Comparison of ENCODE assay signal across 10 cellular contexts in genomic region chr6:14713008-14713452, GRCh38.
A peak's percentile ranks its signal among the peaks of the same experiment; 100 is the strongest.
DNase-seq lines count a peak whose midpoint lies in the region; ATAC-seq and TF ChIP-seq lines count a peak whose summit lies in the region.
"Had no signal": no experiment of that assay in that cellular context is flagged by ENCODE, and none has a peak within 500 bp of the region (broad histone marks: within the 10 kb centered on the region; RNA-seq: fewer than 3 reads in every experiment).

No MANE protein-coding gene starts in this region.

- ATAC-seq in HG02678 (IDR thresholded peaks at IDR 0.05; ENCODE audit: unreplicated experiment), result no peak
- no peak for ATAC-seq in HG03135 (IDR thresholded peaks at IDR 0.05; ENCODE audit: unreplicated experiment)
- ATAC-seq in HG02759 (IDR thresholded peaks at IDR 0.05; ENCODE audit: unreplicated experiment), result no peak
- ATAC-seq: activated CD8-positive, alpha-beta memory T cell treated with anti-CD3 and anti-CD28 coated beads, Interleukin-2, amount 10 ng/mL, durations not matched to agents 7 days and 5 days had no signal

- no peak overlapping the region for H3K4me3 ChIP-seq in fibroblast of the aortic adventitia (ENCODE audit: low read depth, low read length)

- TF ChIP-seq CTCF in fibroblast of the aortic adventitia (IDR thresholded peaks at IDR 0.05; ENCODE audit: insufficient read depth, low read length), result no peak

- DNase-seq in GM04503 (ENCODE audit: low read depth) (peak; percentile 89), RPMI7951 (ENCODE audit: low read depth) (peak; percentile 100), fibroblast of the aortic adventitia (ENCODE audit: low read depth) (peak; percentile 87), retina (peak; percentile 31)
- DNase-seq in activated naive CD4-positive, alpha-beta T cell (lab: John Stamatoyannopoulos, UW), result no peak
- DNase-seq: activated CD8-positive, alpha-beta memory T cell treated with anti-CD3 and anti-CD28 coated beads, Interleukin-2, amount 10 ng/mL, durations not matched to agents 7 days and 5 days; endodermal cell had no signal

Comparison
In these comparisons a context has a peak if more than half of its experiments do, and no peak if none do; other contexts are left out.
1. DNase-seq: peak in GM04503 (single experiment), RPMI7951 (single experiment), fibroblast of the aortic adventitia (single experiment) and retina (single experiment); none in activated naive CD4-positive, alpha-beta T cell (0 of 4).